ENCODE assay signal across 23 cellular contexts in genomic region chr19:55539082-55539715, GRCh38. TPM values are rescaled to one million over a fixed set of nuclear protein-coding genes. Genes with fewer than 3 reads are reported as not detected.
DNase-seq lines count a peak whose midpoint lies in the region; ATAC-seq, FAIRE-seq and TF ChIP-seq lines count a peak whose summit lies in the region.
"Had no signal": no experiment of that assay in that cellular context is flagged by ENCODE, and none has a peak within 500 bp of the region (broad histone marks: within the 10 kb centered on the region; RNA-seq: fewer than 3 reads in every experiment).

No MANE protein-coding gene starts in this region.

- H3K9me3 Mint-ChIP-seq in nephron, result peaks cover 7% of the 10 kb centered on the region
- H3K9me3 Mint-ChIP-seq: CD8-positive, alpha-beta T cell had no signal

- H3K4me1 ChIP-seq in HepG2 (ENCODE audit: insufficient read depth, low read length) (peaks cover 33% of the 10 kb centered on the region), right lobe of liver (no peaks in the 10 kb centered on the region)

- H3K9me3 ChIP-seq in HepG2 (ENCODE audit: low read length) (no peaks in the 10 kb centered on the region), right lobe of liver (no peaks in the 10 kb centered on the region)
- H3K9me3 ChIP-seq: MG63, SJCRH30 had no signal

- H3K4me3 ChIP-seq in HepG2 (replicated peaks in 1 of 3; ENCODE audit: insufficient read depth in 1 of 3, low read depth in 2 of 3, low read length in 3 of 3) (no peak overlapping the region), right lobe of liver (no peak overlapping the region)
- H3K4me3 ChIP-seq: K562, MG63, SJCRH30 had no signal

- TF ChIP-seq CTCF in HepG2 (CRISPR knock-in tag; IDR thresholded peaks at IDR 0.05), result no peak
- no peak for TF ChIP-seq CTCF in right lobe of liver (IDR thresholded peaks at IDR 0.05)
- TF ChIP-seq CTCF in nephron (IDR thresholded peaks at IDR 0.05; ENCODE audit: unreplicated experiment in 3 of 3), result no peak

- CTCF ChIA-PET in HepG2 (lab: Yijun Ruan, JAX; ENCODE audit: low intra/inter-chr PET ratio, low total read pairs), result no interaction called here

- WGBS in HepG2 (ENCODE audit: low lambda C conversion rate), result 63% methylated on average over 21 of the region's 22 CpGs
- WGBS in right lobe of liver (ENCODE audit: insufficient coverage, low coverage, low lambda C conversion rate, missing lambda C conversion rate), result 73% methylated on average over 14 of the region's 22 CpGs

- H3K4me1 Mint-ChIP-seq in nephron, result peaks cover 13% of the 10 kb centered on the region

- H3K27ac Mint-ChIP-seq in nephron, result peak overlapping the region in 2 of 3 experiments; percentile 10 to 57
- H3K27ac Mint-ChIP-seq: CD8-positive, alpha-beta T cell had no signal

- H3K9ac ChIP-seq in HepG2 (ENCODE audit: insufficient read depth, low read depth, low read length), result no peak overlapping the region

- intact Hi-C loops in HepG2 (cut with micrococcal nuclease; ENCODE audit: unreplicated experiment) (no loop called here), right lobe of liver (cut with DNase I) (no loop called here)

- ATAC-seq in HepG2 (no peak), right lobe of liver (no peak), GM21737 (IDR thresholded peaks at IDR 0.05; ENCODE audit: unreplicated experiment) (no peak), HG02759 (IDR thresholded peaks at IDR 0.05; ENCODE audit: unreplicated experiment) (no peak)
- ATAC-seq: CD8-positive, alpha-beta T cell; K562 had no signal

- BruUV-seq in HepG2 (replicated peaks; lab: Mats Ljungman, UMichigan), result no TSS peak

- no peak overlapping the region for H3K4me2 ChIP-seq in HepG2 (ENCODE audit: low read depth, low read length)

- no peak overlapping the region for H3K27ac ChIP-seq in HepG2 (ENCODE audit: extremely low read length, insufficient read depth, low read length)
- H3K27ac ChIP-seq in right lobe of liver, result no peak overlapping the region

- in situ Hi-C loops in HepG2 (cut with HindIII; ENCODE audit: extremely low pct_ligation_motif_present, low pct_unique_long_range_greater_than_20kb), result no loop called here

- H3K79me2 ChIP-seq in HepG2 (ENCODE audit: insufficient read depth, low read length), result no peaks in the 10 kb centered on the region

- FAIRE-seq in HepG2 (lab: Jason Lieb, UNC), result no peak
- FAIRE-seq: GM12891, K562, RCC 7860 had no signal

- H3K27me3 ChIP-seq in HepG2 (ENCODE audit: control insufficient read depth in 1 of 2, insufficient read depth in 2 of 2, low read length in 2 of 2) (no peaks in the 10 kb centered on the region; a peak in 1 of 5 replicates), right lobe of liver (no peaks in the 10 kb centered on the region)
- H3K27me3 ChIP-seq: MG63, SJCRH30 had no signal

- TF ChIP-seq RAD21 in HepG2 (CRISPR knock-in tag; IDR thresholded peaks at IDR 0.05), result no peak

- TF ChIP-seq POLR2A in HepG2 (IDR thresholded peaks at IDR 0.05; ENCODE audit: insufficient read depth in 1 of 2, low read depth in 2 of 2, low read length in 2 of 2), result no peak
- TF ChIP-seq POLR2A in right lobe of liver (IDR thresholded peaks at IDR 0.05), result no peak

- DNase-seq in HepG2 (ENCODE audit: low spot score) (no peak), right lobe of liver (no peak), putamen (ENCODE audit: low spot score) (no peak)
- DNase-seq: 8988T; AML-193; C1 segment of cervical spinal cord; CD8-positive, alpha-beta T cell; DND-41; GOT3; MG63; NCI-H1048; NCI-H1417 treated with DMSO at 0.1 percent for 48 hours; NCI-H187; NCI-H446; NCI-H526; OCI-M1; SJCRH30 had no signal

- H4K20me1 ChIP-seq in HepG2 (ENCODE audit: insufficient read depth, low read length), result no peaks in the 10 kb centered on the region

- H2AFZ ChIP-seq in HepG2 (ENCODE audit: low read length), result no peak overlapping the region

- H3K27me3 Mint-ChIP-seq in nephron (ENCODE audit: low read depth), result peaks cover 4% of the 10 kb centered on the region

- TF ChIP-seq EP300 in HepG2 (IDR thresholded peaks at IDR 0.05; ENCODE audit: low read depth in 2 of 2, low read length in 2 of 2), result no peak
- TF ChIP-seq EP300 in HepG2 (CRISPR knock-in tag; IDR thresholded peaks at IDR 0.05; ENCODE audit: borderline replicate concordance), result no peak

- no peak overlapping the region for H3K4me3 Mint-ChIP-seq in nephron
- H3K4me3 Mint-ChIP-seq: CD8-positive, alpha-beta T cell had no signal

- H3K36me3 ChIP-seq in HepG2 (replicated peaks in 1 of 2; ENCODE audit: control insufficient read depth in 1 of 2, insufficient read depth in 2 of 2, low read length in 2 of 2) (no peaks in the 10 kb centered on the region), right lobe of liver (no peaks in the 10 kb centered on the region)
- H3K36me3 ChIP-seq: MG63, SJCRH30 had no signal

- POLR2A ChIA-PET in HepG2 (lab: Yijun Ruan, JAX), result no interaction called here

- H3K36me3 Mint-ChIP-seq in nephron (ENCODE audit: low read depth), result no peaks in the 10 kb centered on the region
- H3K36me3 Mint-ChIP-seq: CD8-positive, alpha-beta T cell had no signal

RNA-seq across cellular contexts. Expression of gene SBK2, which starts 2.3 kb away (rescaled TPM):
- total RNA-seq in HepG2 (2016; rRNA removed; fragmentation: Illumina TruSeq; extraction: Trizol), result 0.24 and 0.45 TPM in 2 replicates
- not detected in 2 replicates for total RNA-seq in HepG2 (2016; cell fraction: cytosol; rRNA removed; fragmentation: Illumina TruSeq; extraction: Trizol; ENCODE audit: low read depth)
- not detected in 2 replicates for total RNA-seq in HepG2 (2016; cell fraction: insoluble cytoplasmic fraction; rRNA removed; fragmentation: Illumina TruSeq; extraction: Trizol)
- 0.22 and 0.28 TPM in 2 replicates for total RNA-seq in HepG2 (2016; cell fraction: membrane; rRNA removed; fragmentation: Illumina TruSeq; extraction: Trizol)
- not detected in 2 replicates for total RNA-seq in HepG2 (2016; cell fraction: nucleus; rRNA removed; fragmentation: Illumina TruSeq; extraction: Trizol)
- polyA plus RNA-seq in HepG2 (2011; rRNA removed), result 0.14 TPM in 1 of 2 replicates, not detected in the other
- polyA plus RNA-seq in HepG2 (2011; cell fraction: cytosol; rRNA removed), result 0.13 and 0.16 TPM in 2 replicates
- polyA plus RNA-seq in HepG2 (2011; cell fraction: nucleus; rRNA removed), result 1.0 and 1.3 TPM in 2 replicates
- 0.25 and 0.45 TPM in 2 replicates for polyA plus RNA-seq in HepG2 (2012)
- not detected in 2 replicates for polyA plus RNA-seq in HepG2 (2016; cell fraction: cytosol; fragmentation: Illumina TruSeq; extraction: Trizol; ENCODE audit: low read depth)
- polyA plus RNA-seq in HepG2 (2016; cell fraction: insoluble cytoplasmic fraction; fragmentation: Illumina TruSeq; extraction: Trizol; ENCODE audit: low read depth), result 0.22 and 0.32 TPM in 2 replicates
- not detected in 2 replicates for polyA plus RNA-seq in HepG2 (2016; cell fraction: membrane; fragmentation: Illumina TruSeq; extraction: Trizol; ENCODE audit: low read depth)
- polyA plus RNA-seq in HepG2 (2016; cell fraction: nucleus; fragmentation: Illumina TruSeq; extraction: Trizol; ENCODE audit: insufficient read depth, low read depth), result not detected in 2 replicates
- polyA minus RNA-seq in HepG2 (2011; rRNA and poly(A)+ RNA removed; ENCODE audit: low replicate concordance), result 0.54 TPM in 1 of 2 replicates, not detected in the other
- 0.59 and 0.79 TPM in 2 replicates for polyA minus RNA-seq in HepG2 (2011; cell fraction: cytosol; rRNA and poly(A)+ RNA removed)
- not detected in 2 replicates for polyA minus RNA-seq in HepG2 (2011; cell fraction: nucleus; rRNA and poly(A)+ RNA removed)
- total RNA-seq in right lobe of liver, result not detected
- total RNA-seq: CD8-positive, alpha-beta T cell; K562 had no signal
- polyA plus RNA-seq: K562 had no signal

RNA-seq across cellular contexts. Expression of gene SBK3, which starts 6.1 kb away (rescaled TPM):
- total RNA-seq in HepG2 (2016; rRNA removed; fragmentation: Illumina TruSeq; extraction: Trizol), result 0.46 and 0.66 TPM in 2 replicates
- not detected in 2 replicates for total RNA-seq in HepG2 (2016; cell fraction: cytosol; rRNA removed; fragmentation: Illumina TruSeq; extraction: Trizol; ENCODE audit: low read depth)
- total RNA-seq in HepG2 (2016; cell fraction: insoluble cytoplasmic fraction; rRNA removed; fragmentation: Illumina TruSeq; extraction: Trizol), result 0.24 and 0.35 TPM in 2 replicates
- 0.19 and 0.24 TPM in 2 replicates for total RNA-seq in HepG2 (2016; cell fraction: membrane; rRNA removed; fragmentation: Illumina TruSeq; extraction: Trizol)
- 0.38 and 0.62 TPM in 2 replicates for total RNA-seq in HepG2 (2016; cell fraction: nucleus; rRNA removed; fragmentation: Illumina TruSeq; extraction: Trizol)
- polyA plus RNA-seq in HepG2 (2011; rRNA removed), result 0.77 and 1.5 TPM in 2 replicates
- polyA plus RNA-seq in HepG2 (2011; cell fraction: cytosol; rRNA removed), result 1.0 and 1.4 TPM in 2 replicates
- polyA plus RNA-seq in HepG2 (2011; cell fraction: nucleus; rRNA removed), result 2.0 and 3.1 TPM in 2 replicates
- 0.91 and 2.0 TPM in 2 replicates for polyA plus RNA-seq in HepG2 (2012)
- polyA plus RNA-seq in HepG2 (2016; cell fraction: cytosol; fragmentation: Illumina TruSeq; extraction: Trizol; ENCODE audit: low read depth), result not detected in 2 replicates
- 0.19 TPM in 1 of 2 replicates, not detected in the other for polyA plus RNA-seq in HepG2 (2016; cell fraction: insoluble cytoplasmic fraction; fragmentation: Illumina TruSeq; extraction: Trizol; ENCODE audit: low read depth)
- polyA plus RNA-seq in HepG2 (2016; cell fraction: membrane; fragmentation: Illumina TruSeq; extraction: Trizol; ENCODE audit: low read depth), result 0.13 TPM in 1 of 2 replicates, not detected in the other
- 0.81 and 0.96 TPM in 2 replicates for polyA plus RNA-seq in HepG2 (2016; cell fraction: nucleus; fragmentation: Illumina TruSeq; extraction: Trizol; ENCODE audit: insufficient read depth, low read depth)
- polyA minus RNA-seq in HepG2 (2011; rRNA and poly(A)+ RNA removed; ENCODE audit: low replicate concordance), result 1.2 TPM in 1 of 2 replicates, not detected in the other
- 0.53 TPM in 1 of 2 replicates, not detected in the other for polyA minus RNA-seq in HepG2 (2011; cell fraction: cytosol; rRNA and poly(A)+ RNA removed)
- polyA minus RNA-seq in HepG2 (2011; cell fraction: nucleus; rRNA and poly(A)+ RNA removed), result 0.37 and 0.52 TPM in 2 replicates
- total RNA-seq in right lobe of liver, result under 1 TPM in 2 of 6 experiments, not detected in 4; 0.33 to 0.56 TPM
- total RNA-seq: CD8-positive, alpha-beta T cell had no signal

RNA-seq across cellular contexts. Expression of gene ZNF579, which starts 41.4 kb away (rescaled TPM):
- total RNA-seq in HepG2 (2016; rRNA removed; fragmentation: Illumina TruSeq; extraction: Trizol), result 1.7 and 2.9 TPM in 2 replicates
- 1.3 and 1.6 TPM in 2 replicates for total RNA-seq in HepG2 (2016; cell fraction: cytosol; rRNA removed; fragmentation: Illumina TruSeq; extraction: Trizol; ENCODE audit: low read depth)
- 1.8 and 2.9 TPM in 2 replicates for total RNA-seq in HepG2 (2016; cell fraction: insoluble cytoplasmic fraction; rRNA removed; fragmentation: Illumina TruSeq; extraction: Trizol)
- total RNA-seq in HepG2 (2016; cell fraction: membrane; rRNA removed; fragmentation: Illumina TruSeq; extraction: Trizol), result 2.9 and 3.5 TPM in 2 replicates
- 1.2 and 1.9 TPM in 2 replicates for total RNA-seq in HepG2 (2016; cell fraction: nucleus; rRNA removed; fragmentation: Illumina TruSeq; extraction: Trizol)
- 2.1 and 2.2 TPM in 2 replicates for polyA plus RNA-seq in HepG2 (2011; rRNA removed)
- polyA plus RNA-seq in HepG2 (2011; cell fraction: cytosol; rRNA removed), result 1.3 and 2.9 TPM in 2 replicates
- 9.0 and 12.3 TPM in 2 replicates for polyA plus RNA-seq in HepG2 (2011; cell fraction: nucleus; rRNA removed)
- 3.6 and 5.7 TPM in 2 replicates for polyA plus RNA-seq in HepG2 (2012)
- polyA plus RNA-seq in HepG2 (2016; cell fraction: cytosol; fragmentation: Illumina TruSeq; extraction: Trizol; ENCODE audit: low read depth), result 1.6 and 2.1 TPM in 2 replicates
- polyA plus RNA-seq in HepG2 (2016; cell fraction: insoluble cytoplasmic fraction; fragmentation: Illumina TruSeq; extraction: Trizol; ENCODE audit: low read depth), result 2.8 and 3.3 TPM in 2 replicates
- 2.7 TPM in 2 replicates for polyA plus RNA-seq in HepG2 (2016; cell fraction: membrane; fragmentation: Illumina TruSeq; extraction: Trizol; ENCODE audit: low read depth)
- polyA plus RNA-seq in HepG2 (2016; cell fraction: nucleus; fragmentation: Illumina TruSeq; extraction: Trizol; ENCODE audit: insufficient read depth, low read depth), result 8.4 and 9.1 TPM in 2 replicates
- 5.6 and 7.6 TPM in 2 replicates for polyA minus RNA-seq in HepG2 (2011; rRNA and poly(A)+ RNA removed; ENCODE audit: low replicate concordance)
- polyA minus RNA-seq in HepG2 (2011; cell fraction: cytosol; rRNA and poly(A)+ RNA removed), result 3.6 and 4.7 TPM in 2 replicates
- 3.0 and 3.3 TPM in 2 replicates for polyA minus RNA-seq in HepG2 (2011; cell fraction: nucleus; rRNA and poly(A)+ RNA removed)
- total RNA-seq in right lobe of liver, result 1 to 10 TPM; 1.9 to 4.6 (median 3.6) TPM

RNA-seq across cellular contexts. Expression of gene SSC5D, which starts 51.0 kb away (rescaled TPM):
- not detected in 2 replicates for total RNA-seq in HepG2 (2016; rRNA removed; fragmentation: Illumina TruSeq; extraction: Trizol)
- total RNA-seq in HepG2 (2016; cell fraction: cytosol; rRNA removed; fragmentation: Illumina TruSeq; extraction: Trizol; ENCODE audit: low read depth), result not detected in 2 replicates
- not detected in 2 replicates for total RNA-seq in HepG2 (2016; cell fraction: insoluble cytoplasmic fraction; rRNA removed; fragmentation: Illumina TruSeq; extraction: Trizol)
- not detected in 2 replicates for total RNA-seq in HepG2 (2016; cell fraction: membrane; rRNA removed; fragmentation: Illumina TruSeq; extraction: Trizol)
- total RNA-seq in HepG2 (2016; cell fraction: nucleus; rRNA removed; fragmentation: Illumina TruSeq; extraction: Trizol), result not detected in 2 replicates
- 0.03 TPM in 1 of 2 replicates, not detected in the other for polyA plus RNA-seq in HepG2 (2011; rRNA removed)
- not detected in 2 replicates for polyA plus RNA-seq in HepG2 (2011; cell fraction: cytosol; rRNA removed)
- 0.10 and 0.61 TPM in 2 replicates for polyA plus RNA-seq in HepG2 (2011; cell fraction: nucleus; rRNA removed)
- 0.03 TPM in 1 of 2 replicates, not detected in the other for polyA plus RNA-seq in HepG2 (2012)
- not detected in 2 replicates for polyA plus RNA-seq in HepG2 (2016; cell fraction: cytosol; fragmentation: Illumina TruSeq; extraction: Trizol; ENCODE audit: low read depth)
- not detected in 2 replicates for polyA plus RNA-seq in HepG2 (2016; cell fraction: insoluble cytoplasmic fraction; fragmentation: Illumina TruSeq; extraction: Trizol; ENCODE audit: low read depth)
- polyA plus RNA-seq in HepG2 (2016; cell fraction: membrane; fragmentation: Illumina TruSeq; extraction: Trizol; ENCODE audit: low read depth), result not detected in 2 replicates
- not detected in 2 replicates for polyA plus RNA-seq in HepG2 (2016; cell fraction: nucleus; fragmentation: Illumina TruSeq; extraction: Trizol; ENCODE audit: insufficient read depth, low read depth)
- 0.04 and 0.14 TPM in 2 replicates for polyA minus RNA-seq in HepG2 (2011; rRNA and poly(A)+ RNA removed; ENCODE audit: low replicate concordance)
- polyA minus RNA-seq in HepG2 (2011; cell fraction: cytosol; rRNA and poly(A)+ RNA removed), result not detected in 2 replicates
- 0.12 TPM in 1 of 2 replicates, not detected in the other for polyA minus RNA-seq in HepG2 (2011; cell fraction: nucleus; rRNA and poly(A)+ RNA removed)
- 1 to 10 TPM in 4 of 6 experiments, under 1 TPM in 2; 0.35 to 1.6 (median 1.2) TPM for total RNA-seq in right lobe of liver

RNA-seq across cellular contexts. Expression of gene NAT14, which starts 54.2 kb away (rescaled TPM):
- total RNA-seq in HepG2 (2016; rRNA removed; fragmentation: Illumina TruSeq; extraction: Trizol), result 14.7 and 22.3 TPM in 2 replicates
- 15.7 and 17.4 TPM in 2 replicates for total RNA-seq in HepG2 (2016; cell fraction: cytosol; rRNA removed; fragmentation: Illumina TruSeq; extraction: Trizol; ENCODE audit: low read depth)
- total RNA-seq in HepG2 (2016; cell fraction: insoluble cytoplasmic fraction; rRNA removed; fragmentation: Illumina TruSeq; extraction: Trizol), result 14.8 and 26.5 TPM in 2 replicates
- total RNA-seq in HepG2 (2016; cell fraction: membrane; rRNA removed; fragmentation: Illumina TruSeq; extraction: Trizol), result 24.1 and 26.6 TPM in 2 replicates
- 17.7 and 22.1 TPM in 2 replicates for total RNA-seq in HepG2 (2016; cell fraction: nucleus; rRNA removed; fragmentation: Illumina TruSeq; extraction: Trizol)
- polyA plus RNA-seq in HepG2 (2011; rRNA removed), result 20.7 and 24.7 TPM in 2 replicates
- 17.5 and 24.6 TPM in 2 replicates for polyA plus RNA-seq in HepG2 (2011; cell fraction: cytosol; rRNA removed)
- 37.8 and 42.1 TPM in 2 replicates for polyA plus RNA-seq in HepG2 (2011; cell fraction: nucleus; rRNA removed)
- polyA plus RNA-seq in HepG2 (2012), result 19.0 and 25.8 TPM in 2 replicates
- polyA plus RNA-seq in HepG2 (2016; cell fraction: cytosol; fragmentation: Illumina TruSeq; extraction: Trizol; ENCODE audit: low read depth), result 18.4 and 22.8 TPM in 2 replicates
- 16.4 and 17.1 TPM in 2 replicates for polyA plus RNA-seq in HepG2 (2016; cell fraction: insoluble cytoplasmic fraction; fragmentation: Illumina TruSeq; extraction: Trizol; ENCODE audit: low read depth)
- polyA plus RNA-seq in HepG2 (2016; cell fraction: membrane; fragmentation: Illumina TruSeq; extraction: Trizol; ENCODE audit: low read depth), result 23.9 and 24.7 TPM in 2 replicates
- 40.3 and 41.0 TPM in 2 replicates for polyA plus RNA-seq in HepG2 (2016; cell fraction: nucleus; fragmentation: Illumina TruSeq; extraction: Trizol; ENCODE audit: insufficient read depth, low read depth)
- polyA minus RNA-seq in HepG2 (2011; rRNA and poly(A)+ RNA removed; ENCODE audit: low replicate concordance), result 4.3 and 11.1 TPM in 2 replicates
- polyA minus RNA-seq in HepG2 (2011; cell fraction: cytosol; rRNA and poly(A)+ RNA removed), result 4.5 and 6.5 TPM in 2 replicates
- polyA minus RNA-seq in HepG2 (2011; cell fraction: nucleus; rRNA and poly(A)+ RNA removed), result 3.2 and 5.3 TPM in 2 replicates
- total RNA-seq in right lobe of liver, result 1 to 10 TPM; 2.5 to 6.0 (median 3.9) TPM
